In genomic region chr16:1299012-1299867, GRCh38 we compare ENCODE assay signal across 20 cellular contexts. TPM values are rescaled to one million over a fixed set of nuclear protein-coding genes. Genes with fewer than 3 reads are reported as not detected.
DNase-seq lines count a peak whose midpoint lies in the region; ATAC-seq, FAIRE-seq and TF ChIP-seq lines count a peak whose summit lies in the region.
"Had no signal": no experiment of that assay in that cellular context is flagged by ENCODE, and none has a peak within 500 bp of the region (broad histone marks: within the 10 kb centered on the region; RNA-seq: fewer than 3 reads in every experiment).

No MANE protein-coding gene starts in this region.

- no peaks in the 10 kb centered on the region for H3K36me3 ChIP-seq in HEK293 (ENCODE audit: control insufficient read depth in 2 of 2, insufficient read depth in 1 of 2, low read length in 2 of 2)
- no peaks in the 10 kb centered on the region for H3K36me3 ChIP-seq in kidney (ENCODE audit: control insufficient read depth in 1 of 2, insufficient read depth in 2 of 2, low read length in 2 of 2)

- no peaks in the 10 kb centered on the region for H3K36me3 Mint-ChIP-seq in progenitor cell of endocrine pancreas (ENCODE audit: insufficient read depth)

- H3K27ac ChIP-seq in HEK293 (ENCODE audit: extremely low read depth, low read depth, low read length) = no peak overlapping the region
- H3K27ac ChIP-seq in kidney (ENCODE audit: low read depth in 2 of 2, low read length in 2 of 2) = peak overlapping the region; percentile 32 to 47

- H3K4me3 ChIP-seq in HEK293 (ENCODE audit: low read depth, low read length) = no peak overlapping the region
- H3K4me3 ChIP-seq in kidney (ENCODE audit: low read length in 2 of 2) = peak overlapping the region; percentile 49 to 52

- FAIRE-seq in kidney (lab: Jason Lieb, UNC) = no peak
- FAIRE-seq: bronchial epithelial cell had no signal

- no peaks in the 10 kb centered on the region for H3K9me3 Mint-ChIP-seq in progenitor cell of endocrine pancreas (ENCODE audit: low read depth)
- H3K9me3 Mint-ChIP-seq: activated naive CD8-positive, alpha-beta T cell treated with anti-CD3 and anti-CD28 coated beads, Interleukin-2, amount 50 U/mL, for 24 hours; activated T-helper 2 cell treated with anti-CD3 and anti-CD28 coated beads, Interferon-gamma antibody, Interleukin-2, Interleukin-4, amounts not matched to agents 10 μg/mL and 5 μg/mL and 100 μg/mL, durations not matched to agents 14 hours and 24 hours and 36 hours had no signal

- peaks cover 20% of the 10 kb centered on the region for H3K4me1 Mint-ChIP-seq in progenitor cell of endocrine pancreas (ENCODE audit: low read depth)

- no peak for ATAC-seq in HG02870 (IDR thresholded peaks at IDR 0.05; ENCODE audit: unreplicated experiment)
- ATAC-seq: activated naive CD8-positive, alpha-beta T cell treated with anti-CD3 and anti-CD28 coated beads, Interleukin-2, amount 50 U/mL, for 24 hours; sciatic nerve; SK-N-SH treated with all-trans-retinoic acid at 6 μM for 48 hours had no signal

- peak overlapping the region; percentile 24 to 48 for H3K9ac ChIP-seq in kidney (ENCODE audit: low read length in 2 of 2)

- H3K4me1 ChIP-seq in HEK293 (ENCODE audit: control insufficient read depth, insufficient read depth, low read length) = no peaks in the 10 kb centered on the region
- H3K4me1 ChIP-seq in kidney (ENCODE audit: control insufficient read depth in 1 of 2, insufficient read depth in 1 of 2, low read depth in 1 of 2, low read length in 2 of 2) = peaks cover 0 to 14% of the 10 kb centered on the region in 2 donors

- no peak for TF ChIP-seq CTCF in HEK293 (tag by site-specific recombination; IDR thresholded peaks at IDR 0.05)
- no peak for TF ChIP-seq CTCF in kidney (IDR thresholded peaks at IDR 0.05; ENCODE audit: borderline replicate concordance, extremely low read depth, insufficient read depth)
- TF ChIP-seq CTCF in progenitor cell of endocrine pancreas (IDR thresholded peaks at IDR 0.05; ENCODE audit: unreplicated experiment) = no peak

- H3K4me3 Mint-ChIP-seq in progenitor cell of endocrine pancreas (ENCODE audit: low read depth) = no peak overlapping the region
- H3K4me3 Mint-ChIP-seq: activated naive CD8-positive, alpha-beta T cell treated with anti-CD3 and anti-CD28 coated beads, Interleukin-2, amount 50 U/mL, for 24 hours had no signal

- peak overlapping the region; percentile 16 for H3K27ac Mint-ChIP-seq in progenitor cell of endocrine pancreas
- H3K27ac Mint-ChIP-seq: activated naive CD8-positive, alpha-beta T cell treated with anti-CD3 and anti-CD28 coated beads, Interleukin-2, amount 50 U/mL, for 24 hours; activated T-helper 2 cell treated with anti-CD3 and anti-CD28 coated beads, Interferon-gamma antibody, Interleukin-2, Interleukin-4, amounts not matched to agents 10 μg/mL and 5 μg/mL and 100 μg/mL, durations not matched to agents 14 hours and 24 hours and 36 hours had no signal

- peaks cover 8% of the 10 kb centered on the region for H3K27me3 Mint-ChIP-seq in progenitor cell of endocrine pancreas

- no peaks in the 10 kb centered on the region for H3K9me3 ChIP-seq in HEK293 (ENCODE audit: control insufficient read depth, insufficient read depth, low read depth, low read length)
- H3K9me3 ChIP-seq in kidney (ENCODE audit: control insufficient read depth in 1 of 2, low read length in 2 of 2) = no peaks in the 10 kb centered on the region

- intact Hi-C loops in kidney (cut with DNase I) = no loop called here

- DNase-seq in kidney (no peak), progenitor cell of endocrine pancreas (ENCODE audit: low spot score, unreplicated experiment) (no peak), NCI-H2029 (lab: John Stamatoyannopoulos, UW) (no peak), KG1 (lab: John Stamatoyannopoulos, UW) (no peak)
- DNase-seq: activated CD4-positive, alpha-beta T cell treated with anti-CD3 and anti-CD28 coated beads for 1 hour; activated naive CD8-positive, alpha-beta T cell treated with anti-CD3 and anti-CD28 coated beads, Interleukin-2, amount 50 U/mL, for 24 hours; foreskin fibroblast; hypothalamus; midbrain; NCI-H187 treated with DMSO at 0.1 percent for 48 hours; RPMI8226; stimulated activated CD4-positive, alpha-beta T cell treated with anti-CD3 and anti-CD28 coated beads, Interleukin-1b, Interleukin-23, amount 100 ng/mL, for 48 hours had no signal

- CTCF ChIA-PET in HEK293 (lab: Yijun Ruan, JAX) = interaction anchor here (0.7 to 3.3 kb wide), 4 partner anchors 8 to 705 kb away, joined by 3 to 17 read pairs (median 3); no protein-coding TSS in a partner anchor

- POLR2A ChIA-PET in HEK293 (lab: Yijun Ruan, JAX) = no interaction called here

TF ChIP-seq in HEK293, 187 proteins besides CTCF, POLR2A, EP300 and RAD21:
- TF ChIP-seq BCL6B (tag by site-specific recombination; IDR thresholded peaks at IDR 0.05) (no peak), ZNF621 (tag by site-specific recombination; IDR thresholded peaks at IDR 0.05) (no peak), PRDM1 (tag by site-specific recombination; IDR thresholded peaks at IDR 0.05) (peak; percentile 59)

RNA-seq across cellular contexts. Expression of gene UBE2I, which starts 10.2 kb away (rescaled TPM):
- 97.1 TPM for total RNA-seq in kidney
- 62.2 TPM for polyA plus RNA-seq in kidney (ENCODE audit: insufficient read depth, low read depth, low replicate concordance)
- total RNA-seq in progenitor cell of endocrine pancreas = 211 and 212 TPM in 2 replicates

RNA-seq across cellular contexts. Expression of gene BAIAP3, which starts 34.2 kb away (rescaled TPM):
- total RNA-seq in kidney (8.0 TPM), progenitor cell of endocrine pancreas (17.5 and 18.2 TPM in 2 replicates)
- polyA plus RNA-seq in kidney (ENCODE audit: insufficient read depth, low read depth, low replicate concordance) = 8.2 TPM

RNA-seq across cellular contexts. Expression of gene TPSD1, which starts 43.4 kb away (rescaled TPM):
- total RNA-seq in kidney = 7.9 TPM
- polyA plus RNA-seq in kidney (ENCODE audit: insufficient read depth, low read depth, low replicate concordance) = not detected
- not detected in 2 replicates for total RNA-seq in progenitor cell of endocrine pancreas
- total RNA-seq: activated T-helper 2 cell treated with anti-CD3 and anti-CD28 coated beads, Interferon-gamma antibody, Interleukin-2, Interleukin-4, amounts not matched to agents 10 μg/mL and 5 μg/mL and 100 μg/mL, durations not matched to agents 14 hours and 24 hours and 36 hours; bronchial epithelial cell; kidney epithelial cell; M059J had no signal

RNA-seq across cellular contexts. Expression of gene TSR3, which starts 52.4 kb away (rescaled TPM):
- total RNA-seq in kidney (44.8 TPM), progenitor cell of endocrine pancreas (52.6 and 56.8 TPM in 2 replicates)
- polyA plus RNA-seq in kidney (ENCODE audit: insufficient read depth, low read depth, low replicate concordance) = 95.4 TPM

RNA-seq across cellular contexts. Expression of gene GNPTG, which starts 52.5 kb away (rescaled TPM):
- total RNA-seq in kidney (88.7 TPM), progenitor cell of endocrine pancreas (49.7 and 51.7 TPM in 2 replicates)
- polyA plus RNA-seq in kidney (ENCODE audit: insufficient read depth, low read depth, low replicate concordance) = 138 TPM
